Comparison of ENCODE assay signal across 33 cellular contexts in genomic region chr9:81892440-81892839, GRCh38. TPM values are rescaled to one million over a fixed set of nuclear protein-coding genes. Genes with fewer than 3 reads are reported as not detected.
"Had no signal": no experiment of that assay in that cellular context is flagged by ENCODE, and none has a peak within 500 bp of the region (broad histone marks: within the 10 kb centered on the region; RNA-seq: fewer than 3 reads in every experiment).

No MANE protein-coding gene starts in this region.

- H3K27ac ChIP-seq: adrenal gland, body of pancreas, breast epithelium, Peyer's patch had no signal

- H3K27me3 ChIP-seq: adrenal gland, body of pancreas, breast epithelium, Peyer's patch had no signal

- H3K9me3 ChIP-seq: adrenal gland, body of pancreas, breast epithelium, Peyer's patch had no signal

- H3K4me1 Mint-ChIP-seq: activated CD4-positive, alpha-beta T cell treated with anti-CD3 and anti-CD28 coated beads for 36 hours; activated CD4-positive, alpha-beta T cell treated with anti-CD3 and anti-CD28 coated beads, Interleukin-2, amount 10 ng/mL, durations not matched to agents 7 days and 5 days; WTC11 had no signal

- DNase-seq: activated CD4-positive, alpha-beta T cell treated with anti-CD3 and anti-CD28 coated beads for 36 hours; activated CD4-positive, alpha-beta T cell treated with anti-CD3 and anti-CD28 coated beads, Interleukin-2, amount 10 ng/mL, durations not matched to agents 7 days and 5 days; activated CD4-positive, alpha-beta T cell treated with anti-CD3 and anti-CD28 coated beads, Interleukin-2, amount 50 U/mL, for 48 hours; activated CD8-positive, alpha-beta T cell treated with anti-CD3 and anti-CD28 coated beads, Interleukin-2, amount 10 ng/mL, durations not matched to agents 7 days and 5 days; activated gamma-delta T cell treated with Interleukin-2 at 50 U/mL for 16 hours; activated naive CD4-positive, alpha-beta T cell treated with anti-CD3 and anti-CD28 coated beads for 36 hours; activated T-cell treated with anti-CD3 and anti-CD28 coated beads, Interleukin-2, amount 50 U/mL, for 4 hours; adrenal gland; body of pancreas; IMR-90; NCI-H1105; NCI-H1417 treated with DMSO at 0.1 percent for 48 hours; NCI-H187 treated with DMSO at 0.1 percent for 48 hours; NCI-H2081; NCI-H2171 treated with DMSO at 0.1 percent for 48 hours; NCI-H226; NCI-H446 treated with DMSO at 0.1 percent for 48 hours; NCI-H524; Peyer's patch; RPMI8226; SIG-M5 had no signal

- ATAC-seq: activated CD4-positive, alpha-beta T cell treated with anti-CD3 and anti-CD28 coated beads for 36 hours; activated CD4-positive, CD25-positive, alpha-beta regulatory T cell treated with anti-CD3 and anti-CD28 coated beads, Interleukin-2, amount 50 U/mL, for 24 hours; activated CD8-positive, alpha-beta T cell treated with anti-CD3 and anti-CD28 coated beads, Interleukin-2, amount 10 ng/mL, durations not matched to agents 7 days and 5 days; activated naive CD4-positive, alpha-beta T cell treated with anti-CD3 and anti-CD28 coated beads, Interleukin-2, amount 50 U/mL, for 72 hours; activated T-cell treated with anti-CD3 and anti-CD28 coated beads, Interleukin-2, amount 50 U/mL, for 4 hours; body of pancreas; K562; WTC11 had no signal

- H3K4me1 ChIP-seq: adrenal gland, body of pancreas, breast epithelium, Peyer's patch had no signal

- H3K4me3 ChIP-seq: adrenal gland, body of pancreas, breast epithelium, K562, Peyer's patch had no signal

- H3K9me3 Mint-ChIP-seq: T-helper 1 cell treated with Interleukin-12 subunit alpha and Interleukin-12 subunit beta and Interleukin-4 antibody, amounts not matched to agents 30 μg/mL and 1 μg/mL, for 36 hours had no signal

- H3K4me3 Mint-ChIP-seq: activated CD4-positive, alpha-beta T cell treated with anti-CD3 and anti-CD28 coated beads for 36 hours; activated CD4-positive, alpha-beta T cell treated with anti-CD3 and anti-CD28 coated beads, Interleukin-2, amount 10 ng/mL, durations not matched to agents 7 days and 5 days; activated CD8-positive, alpha-beta T cell treated with anti-CD3 and anti-CD28 coated beads, Interleukin-2, amount 10 ng/mL, durations not matched to agents 7 days and 5 days; activated naive CD4-positive, alpha-beta T cell treated with anti-CD3 and anti-CD28 coated beads for 36 hours; activated T-cell treated with anti-CD3 and anti-CD28 coated beads, Interleukin-2, amount 50 U/mL, for 4 hours; activated T-helper 1 cell treated with anti-CD3 and anti-CD28 coated beads, Interleukin-12 subunit alpha, Interleukin-12 subunit beta, Interleukin-2, Interleukin-4 antibody, amounts not matched to agents 30 ng/mL and 10 ng/mL and 1 ng/mL, durations not matched to agents 14 hours and 24 hours and 36 hours; T-helper 1 cell treated with Interleukin-12 subunit alpha and Interleukin-12 subunit beta and Interleukin-4 antibody, amounts not matched to agents 30 μg/mL and 1 μg/mL, for 36 hours; T-helper 2 cell treated with Interferon-gamma antibody and Interleukin-4, amounts not matched to agents 5 μg/mL and 100 μg/mL, for 36 hours; WTC11 had no signal

- H3K36me3 Mint-ChIP-seq: activated naive CD4-positive, alpha-beta T cell treated with anti-CD3 and anti-CD28 coated beads, Interleukin-2, amount 50 U/mL, for 72 hours; WTC11 had no signal

- H3K27me3 Mint-ChIP-seq: activated CD4-positive, alpha-beta T cell treated with anti-CD3 and anti-CD28 coated beads for 36 hours; activated CD4-positive, alpha-beta T cell treated with anti-CD3 and anti-CD28 coated beads, Interleukin-2, amount 10 ng/mL, durations not matched to agents 7 days and 5 days had no signal

- H3K27ac Mint-ChIP-seq: activated CD4-positive, alpha-beta T cell treated with anti-CD3 and anti-CD28 coated beads for 36 hours; activated CD4-positive, alpha-beta T cell treated with anti-CD3 and anti-CD28 coated beads, Interleukin-2, amount 10 ng/mL, durations not matched to agents 7 days and 5 days; activated CD8-positive, alpha-beta T cell treated with anti-CD3 and anti-CD28 coated beads, Interleukin-2, amount 10 ng/mL, durations not matched to agents 7 days and 5 days; activated naive CD4-positive, alpha-beta T cell treated with anti-CD3 and anti-CD28 coated beads for 36 hours; activated naive CD4-positive, alpha-beta T cell treated with anti-CD3 and anti-CD28 coated beads, Interleukin-2, amount 50 U/mL, for 72 hours; activated T-helper 1 cell treated with anti-CD3 and anti-CD28 coated beads, Interleukin-12 subunit alpha, Interleukin-12 subunit beta, Interleukin-2, Interleukin-4 antibody, amounts not matched to agents 30 ng/mL and 10 ng/mL and 1 ng/mL, durations not matched to agents 14 hours and 24 hours and 36 hours; T-helper 1 cell treated with Interleukin-12 subunit alpha and Interleukin-12 subunit beta and Interleukin-4 antibody, amounts not matched to agents 30 μg/mL and 1 μg/mL, for 36 hours; T-helper 2 cell treated with Interferon-gamma antibody and Interleukin-4, amounts not matched to agents 5 μg/mL and 100 μg/mL, for 36 hours; WTC11 had no signal

- H3K36me3 ChIP-seq: adrenal gland, breast epithelium, Peyer's patch had no signal

RNA-seq across cellular contexts. Expression of gene SPATA31D4, which starts 35.8 kb away (rescaled TPM):
- total RNA-seq: activated CD4-positive, alpha-beta T cell treated with anti-CD3 and anti-CD28 coated beads for 36 hours; activated CD4-positive, alpha-beta T cell treated with anti-CD3 and anti-CD28 coated beads, Interleukin-2, amount 10 ng/mL, durations not matched to agents 7 days and 5 days; activated CD8-positive, alpha-beta T cell treated with anti-CD3 and anti-CD28 coated beads, Interleukin-2, amount 10 ng/mL, durations not matched to agents 7 days and 5 days; activated naive CD4-positive, alpha-beta T cell treated with anti-CD3 and anti-CD28 coated beads for 36 hours; activated naive CD4-positive, alpha-beta T cell treated with anti-CD3 and anti-CD28 coated beads, Interleukin-2, amount 50 U/mL, for 72 hours; activated T-cell treated with anti-CD3 and anti-CD28 coated beads, Interleukin-2, amount 50 U/mL, for 4 hours; activated T-helper 1 cell treated with anti-CD3 and anti-CD28 coated beads, Interleukin-12 subunit alpha, Interleukin-12 subunit beta, Interleukin-2, Interleukin-4 antibody, amounts not matched to agents 30 ng/mL and 10 ng/mL and 1 ng/mL, durations not matched to agents 14 hours and 24 hours and 36 hours; adrenal gland; astrocyte; body of pancreas; breast epithelium; cardiac septum; IMR-90; K562; MCF 10A; Peyer's patch; SK-MEL-5; WTC11 had no signal

RNA-seq across cellular contexts. Expression of gene SPATA31D3, which starts 50.9 kb away (rescaled TPM):
- total RNA-seq: activated CD4-positive, alpha-beta T cell treated with anti-CD3 and anti-CD28 coated beads for 36 hours; activated CD4-positive, alpha-beta T cell treated with anti-CD3 and anti-CD28 coated beads, Interleukin-2, amount 10 ng/mL, durations not matched to agents 7 days and 5 days; activated CD8-positive, alpha-beta T cell treated with anti-CD3 and anti-CD28 coated beads, Interleukin-2, amount 10 ng/mL, durations not matched to agents 7 days and 5 days; activated naive CD4-positive, alpha-beta T cell treated with anti-CD3 and anti-CD28 coated beads for 36 hours; activated naive CD4-positive, alpha-beta T cell treated with anti-CD3 and anti-CD28 coated beads, Interleukin-2, amount 50 U/mL, for 72 hours; activated T-cell treated with anti-CD3 and anti-CD28 coated beads, Interleukin-2, amount 50 U/mL, for 4 hours; activated T-helper 1 cell treated with anti-CD3 and anti-CD28 coated beads, Interleukin-12 subunit alpha, Interleukin-12 subunit beta, Interleukin-2, Interleukin-4 antibody, amounts not matched to agents 30 ng/mL and 10 ng/mL and 1 ng/mL, durations not matched to agents 14 hours and 24 hours and 36 hours; adrenal gland; astrocyte; body of pancreas; breast epithelium; cardiac septum; IMR-90; K562; MCF 10A; Peyer's patch; SK-MEL-5; WTC11 had no signal
